ENCODE assay signal across 13 cellular contexts in the genomic region with DNA sequence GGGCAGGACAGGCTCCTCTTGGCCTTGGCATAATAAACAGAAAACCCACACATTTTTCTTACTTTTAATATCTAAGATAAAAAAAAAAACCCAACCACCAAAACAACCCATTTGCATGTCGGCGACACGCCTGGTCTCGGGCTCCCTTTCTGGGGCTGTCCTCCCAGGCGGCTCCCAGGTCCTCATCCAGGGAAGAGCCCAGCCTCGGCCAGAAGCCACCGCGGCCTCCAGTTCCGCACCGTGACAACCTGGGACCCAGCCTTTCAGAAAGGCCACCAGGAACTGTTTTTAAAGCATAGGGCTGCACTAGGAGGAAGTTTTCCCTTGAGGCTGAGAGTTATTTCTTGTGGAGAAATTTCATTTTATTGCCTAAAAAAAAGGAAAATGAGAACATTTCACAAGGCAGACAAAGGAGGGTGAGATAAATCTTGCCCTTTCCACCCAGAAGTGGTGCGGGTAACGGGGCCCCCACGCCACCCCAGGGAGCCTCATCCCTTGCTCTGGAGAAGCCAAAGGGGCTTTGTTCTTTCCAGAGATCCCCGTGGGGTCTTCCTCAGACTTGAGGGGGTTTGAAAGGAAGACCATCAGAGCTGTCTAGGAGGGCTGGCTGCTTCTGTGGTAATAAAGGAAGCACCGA. TPM values are rescaled to one million over a fixed set of nuclear protein-coding genes. Genes with fewer than 3 reads are reported as not detected.
A peak's percentile ranks its signal among the peaks of the same experiment; 100 is the strongest.
DNase-seq lines count a peak whose midpoint lies in the region; TF ChIP-seq lines count a peak whose summit lies in the region.
"Had no signal": no experiment of that assay in that cellular context is flagged by ENCODE, and none has a peak within 500 bp of the region (broad histone marks: within the 10 kb centered on the region; RNA-seq: fewer than 3 reads in every experiment).

No MANE protein-coding gene starts in this region.

- TF ChIP-seq CTCF in KMS-11 (conservative IDR thresholded peaks at IDR 0.05; ENCODE audit: low read depth, low read length) (no peak), endodermal cell (conservative IDR thresholded peaks at IDR 0.05) (no peak)

- no peaks in the 10 kb centered on the region for H3K4me1 ChIP-seq in KMS-11 (ENCODE audit: low read depth, poor library complexity, severe bottlenecking)
- H3K4me1 ChIP-seq in endodermal cell (ENCODE audit: control insufficient read depth, insufficient read depth, low read length): no peaks in the 10 kb centered on the region
- H3K4me1 ChIP-seq in mesendoderm (ENCODE audit: control insufficient read depth, low read depth, low read length): peaks cover 8% of the 10 kb centered on the region
- H3K4me1 ChIP-seq in subcutaneous abdominal adipose tissue (ENCODE audit: control insufficient read depth in 5 of 5, insufficient read depth in 5 of 5, low read length in 5 of 5): peaks cover 0 to 20% (median 19%) of the 10 kb centered on the region in 5 donors
- H3K4me1 ChIP-seq: left lung, pancreas had no signal

- H2BK5ac ChIP-seq in mesendoderm (ENCODE audit: low read length): no peak overlapping the region

- 84% methylated on average over 12 to 15 of the region's 15 CpGs for WGBS in endodermal cell (ENCODE audit: insufficient coverage in 1 of 2, insufficient read length in 1 of 2), 2 experiments
- no CpG with 5 or more reads among the region's 15 CpGs for WGBS in mesendoderm (ENCODE audit: extremely low coverage, insufficient coverage, low lambda C conversion rate)

- H3K18ac ChIP-seq in mesendoderm (ENCODE audit: low read length): peak overlapping the region; percentile 43

- no peak overlapping the region for H3K4ac ChIP-seq in mesendoderm (ENCODE audit: low read depth, low read length)

- H3K27ac ChIP-seq in KMS-11: no peak overlapping the region
- peak overlapping the region; percentile 73 for H3K27ac ChIP-seq in endodermal cell (ENCODE audit: low read depth, low read length)
- peak overlapping the region; percentile 6 for H3K27ac ChIP-seq in mesendoderm (ENCODE audit: low read depth, low read length)
- H3K27ac ChIP-seq in subcutaneous abdominal adipose tissue (ENCODE audit: low read depth, low read length): peak overlapping the region; percentile 41
- H3K27ac ChIP-seq: C4-2B, pancreas had no signal

- H3K79me2 ChIP-seq in KMS-11 (ENCODE audit: insufficient read depth, low read depth) (no peaks in the 10 kb centered on the region), mesendoderm (ENCODE audit: control insufficient read depth, insufficient read depth, low read length) (no peaks in the 10 kb centered on the region)

- no peaks in the 10 kb centered on the region for H3K27me3 Mint-ChIP-seq in endodermal cell (ENCODE audit: insufficient read depth)

- no peaks in the 10 kb centered on the region for H4K20me1 ChIP-seq in KMS-11 (ENCODE audit: insufficient read depth)

- no peak overlapping the region for H2BK120ac ChIP-seq in mesendoderm (ENCODE audit: low read depth, low read length)

- no peak overlapping the region for H4K8ac ChIP-seq in mesendoderm (ENCODE audit: low read depth, low read length)

- H3K4me3 ChIP-seq in KMS-11 (IDR thresholded peaks at IDR 0.05; ENCODE audit: insufficient read depth, low read depth, low read length) (no peak overlapping the region), endodermal cell (ENCODE audit: low read length) (no peak overlapping the region), mesendoderm (ENCODE audit: low read length) (no peak overlapping the region), subcutaneous abdominal adipose tissue (ENCODE audit: low read depth in 1 of 5, low read length in 5 of 5) (no peak overlapping the region)
- H3K4me3 ChIP-seq: left lung, pancreas had no signal

- DNase-seq in endodermal cell (no peak), mesendoderm (no peak), DMS153 (lab: John Stamatoyannopoulos, UW) (no peak), putamen (ENCODE audit: low spot score) (no peak), SK-N-DZ (ENCODE audit: low spot score) (no peak), KG1 (lab: John Stamatoyannopoulos, UW) (no peak)

- no peak overlapping the region for H2AK5ac ChIP-seq in mesendoderm (ENCODE audit: low read length)

- no peaks in the 10 kb centered on the region for H3K79me1 ChIP-seq in mesendoderm (ENCODE audit: low read length)

- peak overlapping the region; percentile 37 for H4K5ac ChIP-seq in mesendoderm (ENCODE audit: low read length)

- H3K4me3 Mint-ChIP-seq in endodermal cell: no peak overlapping the region
- H3K4me3 Mint-ChIP-seq: activated T-cell treated with anti-CD3 and anti-CD28 coated beads, Interleukin-2, amount 50 U/mL, for 72 hours; stimulated activated effector memory CD8-positive, alpha-beta T cell treated with anti-CD3 and anti-CD28 coated beads, Interleukin-12 subunit alpha, Interleukin-12 subunit beta, amount 100 ng/mL, for 72 hours had no signal

- H2BK15ac ChIP-seq in mesendoderm (replicated peaks; ENCODE audit: low read depth): no peak overlapping the region

- no peaks in the 10 kb centered on the region for H3K9me3 Mint-ChIP-seq in endodermal cell
- H3K9me3 Mint-ChIP-seq: activated T-cell treated with anti-CD3 and anti-CD28 coated beads, Interleukin-2, amount 50 U/mL, for 72 hours; stimulated activated effector memory CD8-positive, alpha-beta T cell treated with anti-CD3 and anti-CD28 coated beads, Interleukin-12 subunit alpha, Interleukin-12 subunit beta, amount 100 ng/mL, for 72 hours had no signal

- peak overlapping the region; percentile 59 for H2AFZ ChIP-seq in KMS-11 (ENCODE audit: low read depth)

- no peak overlapping the region for H3K27ac Mint-ChIP-seq in endodermal cell
- H3K27ac Mint-ChIP-seq: activated T-cell treated with anti-CD3 and anti-CD28 coated beads, Interleukin-2, amount 50 U/mL, for 72 hours; stimulated activated effector memory CD8-positive, alpha-beta T cell treated with anti-CD3 and anti-CD28 coated beads, Interleukin-12 subunit alpha, Interleukin-12 subunit beta, amount 100 ng/mL, for 72 hours had no signal

- H3K9me3 ChIP-seq in endodermal cell (ENCODE audit: control insufficient read depth, low read length): no peaks in the 10 kb centered on the region
- H3K9me3 ChIP-seq in subcutaneous abdominal adipose tissue (ENCODE audit: control insufficient read depth in 5 of 5, low read length in 5 of 5): no peaks in the 10 kb centered on the region
- H3K9me3 ChIP-seq: left lung, pancreas had no signal

- H3K4me2 ChIP-seq in KMS-11 (no peak overlapping the region), mesendoderm (ENCODE audit: low read length) (no peak overlapping the region)

- no peak overlapping the region for H3K23ac ChIP-seq in mesendoderm (ENCODE audit: low read length)

- H3K27me3 ChIP-seq in KMS-11 (ENCODE audit: insufficient read depth, low read depth) (no peaks in the 10 kb centered on the region), endodermal cell (ENCODE audit: control insufficient read depth, insufficient read depth, low read length, poor library complexity, severe bottlenecking) (no peaks in the 10 kb centered on the region), mesendoderm (ENCODE audit: insufficient read depth, low read length, poor library complexity) (no peaks in the 10 kb centered on the region), subcutaneous abdominal adipose tissue (ENCODE audit: control insufficient read depth in 5 of 5, insufficient read depth in 4 of 5, low read length in 5 of 5) (no peaks in the 10 kb centered on the region)
- H3K27me3 ChIP-seq: left lung, pancreas had no signal

- H3K4me1 Mint-ChIP-seq in endodermal cell: peaks cover 14% of the 10 kb centered on the region

- H3K56ac ChIP-seq in mesendoderm (ENCODE audit: low read length): peak overlapping the region; percentile 65

- peaks cover 12% of the 10 kb centered on the region for H3K36me3 Mint-ChIP-seq in endodermal cell (ENCODE audit: low read depth)
- H3K36me3 Mint-ChIP-seq: stimulated activated effector memory CD8-positive, alpha-beta T cell treated with anti-CD3 and anti-CD28 coated beads, Interleukin-12 subunit alpha, Interleukin-12 subunit beta, amount 100 ng/mL, for 72 hours had no signal

- H3K36me3 ChIP-seq in KMS-11 (ENCODE audit: insufficient read depth): no peaks in the 10 kb centered on the region
- peaks cover 13% of the 10 kb centered on the region for H3K36me3 ChIP-seq in endodermal cell (ENCODE audit: control insufficient read depth, insufficient read depth, low read length)
- no peaks in the 10 kb centered on the region for H3K36me3 ChIP-seq in mesendoderm (ENCODE audit: control insufficient read depth, insufficient read depth, low read length)
- H3K36me3 ChIP-seq in subcutaneous abdominal adipose tissue (ENCODE audit: control insufficient read depth in 5 of 5, insufficient read depth in 5 of 5, low read length in 5 of 5): peaks cover 0 to 30% (median 23%) of the 10 kb centered on the region in 5 donors
- H3K36me3 ChIP-seq: left lung, pancreas had no signal

- H3K9ac ChIP-seq in KMS-11 (no peak overlapping the region), endodermal cell (ENCODE audit: extremely low read depth, low read length, poor library complexity, severe bottlenecking) (no peak overlapping the region), mesendoderm (ENCODE audit: low read length) (peak overlapping the region; percentile 13), subcutaneous abdominal adipose tissue (ENCODE audit: low read length in 5 of 5) (peak overlapping the region in 2 of 5 donors; percentile 28 to 32)

RNA-seq across cellular contexts. Expression of gene MKRN1, which starts 39.2 kb away (rescaled TPM):
- total RNA-seq in endodermal cell: 100 to 1,000 TPM; 135 to 163 TPM
- 77.2 TPM for polyA plus RNA-seq in endodermal cell (2013, experiment 1 of 2)
- polyA plus RNA-seq in endodermal cell (2013, experiment 2 of 2): 67.4 TPM
- 65.3 TPM for polyA plus RNA-seq in mesendoderm (2013, experiment 1 of 2)
- polyA plus RNA-seq in mesendoderm (2013, experiment 2 of 2): 68.9 TPM
- 44.5 and 48.0 TPM in 2 replicates for polyA plus RNA-seq in SK-N-DZ (2014; cell fraction: cytosol; rRNA removed)
- 42.5 and 50.5 TPM in 2 replicates for polyA plus RNA-seq in SK-N-DZ (2014; cell fraction: nucleus; rRNA removed)
